21 cellular contexts compared by ENCODE assay signal in genomic region chr2:223238301-223238700, GRCh38.
"Had no signal": no experiment of that assay in that cellular context is flagged by ENCODE, and none has a peak within 500 bp of the region (broad histone marks: within the 10 kb centered on the region; RNA-seq: fewer than 3 reads in every experiment).

No MANE protein-coding gene starts in this region.

- ATAC-seq: activated CD4-positive, CD25-positive, alpha-beta regulatory T cell treated with anti-CD3 and anti-CD28 coated beads, Interleukin-2, amount 50 U/mL, for 24 hours; activated CD8-positive, alpha-beta T cell treated with anti-CD3 and anti-CD28 coated beads for 36 hours; activated naive CD4-positive, alpha-beta T cell treated with anti-CD3 and anti-CD28 coated beads, Interleukin-2, amount 50 U/mL, for 72 hours; activated T-helper 17 cell treated with anti-CD3 and anti-CD28 coated beads, Interleukin-2, amount 50 U/mL, for 72 hours; foreskin keratinocyte; natural killer cell treated with Interleukin-12 subunit alpha and Interleukin-12 subunit beta and Interleukin-15 and Interleukin-18, amount 100 ng/mL, for 72 hours; upper lobe of right lung had no signal

- DNase-seq: activated CD4-positive, alpha-beta T cell treated with anti-CD3 and anti-CD28 coated beads, Interleukin-2, amount 10 ng/mL, durations not matched to agents 7 days and 5 days; activated CD8-positive, alpha-beta T cell treated with anti-CD3 and anti-CD28 coated beads for 36 hours; activated T-cell treated with anti-CD3 and anti-CD28 coated beads, Interleukin-2, amount 50 U/mL, for 1 hour; adrenal gland; effector CD4-positive, alpha-beta T cell; foreskin keratinocyte; left ventricle myocardium inferior; ovary; stimulated activated CD4-positive, alpha-beta T cell treated with anti-CD3 and anti-CD28 coated beads, Interleukin-12 subunit alpha, Interleukin-12 subunit beta, amount 100 ng/mL, for 4 hours; stimulated activated CD4-positive, alpha-beta T cell treated with anti-CD3 and anti-CD28 coated beads, Interleukin-4, amount 100 ng/mL, for 4 hours; substantia nigra; thyroid gland; upper lobe of right lung had no signal

- H3K9me3 ChIP-seq: adrenal gland, ascending aorta, neutrophil, ovary, prostate gland, thyroid gland, upper lobe of right lung had no signal

- H3K27ac ChIP-seq: adrenal gland, ascending aorta, foreskin keratinocyte, left ventricle myocardium inferior, neutrophil, ovary, prostate gland, right atrium auricular region, thyroid gland, upper lobe of right lung had no signal

- H3K4me3 ChIP-seq: adrenal gland, ascending aorta, left ventricle myocardium inferior, ovary, prostate gland, right atrium auricular region, thyroid gland, upper lobe of right lung had no signal

- H3K4me1 ChIP-seq: adrenal gland, ascending aorta, left ventricle myocardium inferior, prostate gland, right atrium auricular region, thyroid gland, upper lobe of right lung had no signal

- H3K36me3 ChIP-seq: adrenal gland, ascending aorta, left ventricle myocardium inferior, neutrophil, ovary, prostate gland, right atrium auricular region, thyroid gland, upper lobe of right lung had no signal

- H3K27me3 ChIP-seq: adrenal gland, ascending aorta, foreskin keratinocyte, neutrophil, ovary, right atrium auricular region, thyroid gland, upper lobe of right lung had no signal
